Comparison of ENCODE assay signal across 16 cellular contexts in the genomic region with DNA sequence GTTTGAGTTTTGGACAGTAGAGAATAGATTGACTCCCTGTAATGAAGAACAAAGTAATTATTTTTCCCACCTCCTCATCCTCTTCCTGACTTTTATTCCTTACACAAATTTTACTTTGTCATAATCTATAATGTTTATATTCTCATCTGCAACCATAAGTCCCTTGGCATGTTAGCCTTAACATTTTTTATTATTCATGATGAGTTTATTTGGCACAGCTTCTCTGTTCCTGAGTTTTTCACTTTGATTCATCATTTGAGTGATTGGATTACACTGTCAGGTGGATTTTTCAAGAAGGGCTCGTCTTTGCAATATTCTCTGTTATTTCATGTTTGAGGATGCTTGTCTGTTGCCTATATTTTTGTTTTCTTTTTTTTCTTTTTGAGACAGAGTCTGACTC. TPM values are rescaled to one million over a fixed set of nuclear protein-coding genes. Genes with fewer than 3 reads are reported as not detected.
A peak's percentile ranks its signal among the peaks of the same experiment; 100 is the strongest.
DNase-seq lines count a peak whose midpoint lies in the region; ATAC-seq and TF ChIP-seq lines count a peak whose summit lies in the region.
"Had no signal": no experiment of that assay in that cellular context is flagged by ENCODE, and none has a peak within 500 bp of the region (broad histone marks: within the 10 kb centered on the region; RNA-seq: fewer than 3 reads in every experiment).

No MANE protein-coding gene starts in this region.

- no peaks in the 10 kb centered on the region for H3K9me3 Mint-ChIP-seq in stimulated activated effector memory CD8-positive, alpha-beta T cell treated with anti-CD3 and anti-CD28 coated beads, Interleukin-12 subunit alpha, Interleukin-12 subunit beta, amount 100 ng/mL, for 72 hours
- H3K9me3 Mint-ChIP-seq in activated CD8-positive, alpha-beta T cell treated with anti-CD3 and anti-CD28 coated beads for 36 hours: peaks cover 2% of the 10 kb centered on the region
- H3K9me3 Mint-ChIP-seq: H9 had no signal

- H2AFZ ChIP-seq in GM23248: no peak overlapping the region
- no peak overlapping the region for H2AFZ ChIP-seq in PC-3 (ENCODE audit: low read length)

- TF ChIP-seq EP300 in stomach (IDR thresholded peaks at IDR 0.05): no peak

- BruUV-seq in PC-3 (replicated peaks; lab: Mats Ljungman, UMichigan): no TSS peak

- no peak overlapping the region for H3K27ac ChIP-seq in GM23248
- H3K27ac ChIP-seq in PC-3 (ENCODE audit: low read length): no peak overlapping the region
- H3K27ac ChIP-seq in stomach: no peak overlapping the region
- H3K27ac ChIP-seq: BLaER1 treated with 17β-estradiol and CSF1 and Interleukin-3, amounts not matched to agents 10 nM and 100 nM had no signal

- CTCF ChIA-PET in PC-3 (lab: Charles Lee): interaction anchor here (0.6 kb wide), 1 partner anchor 115 kb away, joined by 8 read pairs; no protein-coding TSS in a partner anchor
- CTCF ChIA-PET in activated CD8-positive, alpha-beta T cell treated with anti-CD3 and anti-CD28 coated beads for 36 hours (lab: Charles Lee): no interaction called here

- H3K36me3 ChIP-seq in GM23248 (ENCODE audit: low read depth): no peaks in the 10 kb centered on the region
- no peaks in the 10 kb centered on the region for H3K36me3 ChIP-seq in PC-3 (ENCODE audit: low read depth, low read length)
- H3K36me3 ChIP-seq in stomach: no peaks in the 10 kb centered on the region

- H3K27me3 ChIP-seq in GM23248 (replicated peaks; ENCODE audit: insufficient read depth) (no peaks in the 10 kb centered on the region), PC-3 (ENCODE audit: low read length) (no peaks in the 10 kb centered on the region), stomach (no peaks in the 10 kb centered on the region)
- H3K27me3 ChIP-seq: BLaER1 treated with 17β-estradiol and CSF1 and Interleukin-3, amounts not matched to agents 10 nM and 100 nM had no signal

- no peaks in the 10 kb centered on the region for H3F3A ChIP-seq in GM23248 (ENCODE audit: insufficient read depth)
- no peaks in the 10 kb centered on the region for H3F3A ChIP-seq in PC-3 (ENCODE audit: low read length, unreplicated experiment)

- H3K4me3 Mint-ChIP-seq in stimulated activated effector memory CD8-positive, alpha-beta T cell treated with anti-CD3 and anti-CD28 coated beads, Interleukin-12 subunit alpha, Interleukin-12 subunit beta, amount 100 ng/mL, for 72 hours: no peak overlapping the region
- no peak overlapping the region for H3K4me3 Mint-ChIP-seq in activated CD8-positive, alpha-beta T cell treated with anti-CD3 and anti-CD28 coated beads for 36 hours
- H3K4me3 Mint-ChIP-seq: B cell; CD8-positive, alpha-beta memory T cell; H9 had no signal

- H3K27me3 Mint-ChIP-seq in activated CD8-positive, alpha-beta T cell treated with anti-CD3 and anti-CD28 coated beads for 36 hours: no peaks in the 10 kb centered on the region
- H3K27me3 Mint-ChIP-seq: B cell; CD8-positive, alpha-beta memory T cell had no signal

- H3K36me3 Mint-ChIP-seq in stimulated activated effector memory CD8-positive, alpha-beta T cell treated with anti-CD3 and anti-CD28 coated beads, Interleukin-12 subunit alpha, Interleukin-12 subunit beta, amount 100 ng/mL, for 72 hours: peaks cover 53% of the 10 kb centered on the region
- peaks cover 2% of the 10 kb centered on the region for H3K36me3 Mint-ChIP-seq in activated CD8-positive, alpha-beta T cell treated with anti-CD3 and anti-CD28 coated beads for 36 hours (ENCODE audit: low read depth)

- WGBS in GM23248 (ENCODE audit: low coverage in 1 of 2, low lambda C conversion rate in 2 of 2, missing lambda C conversion rate in 2 of 2), 2 experiments: 67 to 80% methylated on average over 1 of the region's 1 CpG
- 56 to 73% (median 64%) methylated on average over 1 of the region's 1 CpG for WGBS in stomach, 5 donors

- POLR2A ChIA-PET in PC-3 (lab: Charles Lee; ENCODE audit: unreplicated experiment): no interaction called here
- POLR2A ChIA-PET in activated CD8-positive, alpha-beta T cell treated with anti-CD3 and anti-CD28 coated beads for 36 hours (lab: Charles Lee): no interaction called here

- no peaks in the 10 kb centered on the region for H3K9me2 ChIP-seq in GM23248 (ENCODE audit: insufficient read depth)
- H3K9me2 ChIP-seq in PC-3 (replicated peaks; ENCODE audit: low read length): no peaks in the 10 kb centered on the region

- H3K4me2 ChIP-seq in GM23248 (ENCODE audit: unreplicated experiment) (no peak overlapping the region), PC-3 (ENCODE audit: low read length) (no peak overlapping the region)
- H3K4me2 ChIP-seq: BLaER1 treated with 17β-estradiol and CSF1 and Interleukin-3, amounts not matched to agents 10 nM and 100 nM had no signal

- TF ChIP-seq CTCF in PC-3 (conservative IDR thresholded peaks at IDR 0.05; ENCODE audit: low read depth, low read length): no peak
- no peak for TF ChIP-seq CTCF in epithelial cell of esophagus (IDR thresholded peaks at IDR 0.05; ENCODE audit: insufficient read depth, low read depth, low read length, missing control alignments)
- no peak for TF ChIP-seq CTCF in activated CD8-positive, alpha-beta T cell treated with anti-CD3 and anti-CD28 coated beads for 36 hours (IDR thresholded peaks at IDR 0.05)
- no peak for TF ChIP-seq CTCF in stomach (IDR thresholded peaks at IDR 0.05)

- H3K27ac Mint-ChIP-seq in stimulated activated effector memory CD8-positive, alpha-beta T cell treated with anti-CD3 and anti-CD28 coated beads, Interleukin-12 subunit alpha, Interleukin-12 subunit beta, amount 100 ng/mL, for 72 hours: no peak overlapping the region
- H3K27ac Mint-ChIP-seq in activated CD8-positive, alpha-beta T cell treated with anti-CD3 and anti-CD28 coated beads for 36 hours: no peak overlapping the region
- H3K27ac Mint-ChIP-seq: B cell; CD8-positive, alpha-beta memory T cell; H9 had no signal

- H3K9ac ChIP-seq in GM23248: no peak overlapping the region
- H3K9ac ChIP-seq in PC-3 (ENCODE audit: low read length): no peak overlapping the region
- H3K9ac ChIP-seq: BLaER1 treated with 17β-estradiol and CSF1 and Interleukin-3, amounts not matched to agents 10 nM and 100 nM had no signal

- TF ChIP-seq POLR2A in stomach (IDR thresholded peaks at IDR 0.05): no peak

- peaks cover 12% of the 10 kb centered on the region for H3K4me1 ChIP-seq in GM23248 (ENCODE audit: insufficient read depth)
- H3K4me1 ChIP-seq in PC-3 (ENCODE audit: insufficient read depth, low read length): peaks cover 12% of the 10 kb centered on the region; the same call in 1 of the 2 replicates
- H3K4me1 ChIP-seq in stomach: no peaks in the 10 kb centered on the region
- H3K4me1 ChIP-seq: BLaER1 treated with 17β-estradiol and CSF1 and Interleukin-3, amounts not matched to agents 10 nM and 100 nM had no signal

- intact Hi-C loops in PC-3 (cut with micrococcal nuclease) (no loop called here), stomach (cut with DNase I; ENCODE audit: low total_unique reads) (no loop called here)
- intact Hi-C loops in activated CD8-positive, alpha-beta T cell treated with anti-CD3 and anti-CD28 coated beads for 36 hours (cut with micrococcal nuclease): no loop called here

- H3K4me3 ChIP-seq in GM23248 (no peak overlapping the region), PC-3 (ENCODE audit: low read length) (no peak overlapping the region), epithelial cell of esophagus (ENCODE audit: low read length) (no peak overlapping the region), stomach (no peak overlapping the region)
- H3K4me3 ChIP-seq: BLaER1 treated with 17β-estradiol and CSF1 and Interleukin-3, amounts not matched to agents 10 nM and 100 nM had no signal

- H4K20me1 ChIP-seq in GM23248 (ENCODE audit: insufficient read depth) (no peaks in the 10 kb centered on the region), PC-3 (ENCODE audit: low read length) (no peaks in the 10 kb centered on the region)
- H4K20me1 ChIP-seq: BLaER1 treated with 17β-estradiol and CSF1 and Interleukin-3, amounts not matched to agents 10 nM and 100 nM had no signal

- H3K4me1 Mint-ChIP-seq in stimulated activated effector memory CD8-positive, alpha-beta T cell treated with anti-CD3 and anti-CD28 coated beads, Interleukin-12 subunit alpha, Interleukin-12 subunit beta, amount 100 ng/mL, for 72 hours: peaks cover 19% of the 10 kb centered on the region
- H3K4me1 Mint-ChIP-seq in activated CD8-positive, alpha-beta T cell treated with anti-CD3 and anti-CD28 coated beads for 36 hours (ENCODE audit: low read depth): peaks cover 5% of the 10 kb centered on the region
- H3K4me1 Mint-ChIP-seq: B cell, H9 had no signal

- H3K79me2 ChIP-seq in GM23248 (ENCODE audit: insufficient read depth) (no peaks in the 10 kb centered on the region), PC-3 (ENCODE audit: low read length) (no peaks in the 10 kb centered on the region)

- in situ Hi-C loops in GM23248 (cut with MboI): no loop called here

- DNase-seq in ELR (ENCODE audit: low read depth) (peak; percentile 44), GM23248 (peak; percentile 30), PC-3 (peak; percentile 50), epithelial cell of esophagus (ENCODE audit: low read depth) (peak; percentile 13), stomach (no peak), epidermal melanocyte (ENCODE audit: insufficient read length, low spot score) (no peak)
- DNase-seq in stimulated activated effector memory CD8-positive, alpha-beta T cell treated with anti-CD3 and anti-CD28 coated beads, Interleukin-12 subunit alpha, Interleukin-12 subunit beta, amount 100 ng/mL, for 72 hours (ENCODE audit: low spot score in 2 of 2): no peak
- no peak for DNase-seq in activated CD8-positive, alpha-beta T cell treated with anti-CD3 and anti-CD28 coated beads for 36 hours
- DNase-seq: CD8-positive, alpha-beta memory T cell; COR-L47; DMS 273 treated with DMSO at 0.1 percent for 48 hours; GF-D8; H9 had no signal

- peak; percentile 45; the same call in 1 of the 2 replicates for ATAC-seq in PC-3
- no peak for ATAC-seq in stimulated activated effector memory CD8-positive, alpha-beta T cell treated with anti-CD3 and anti-CD28 coated beads, Interleukin-12 subunit alpha, Interleukin-12 subunit beta, amount 100 ng/mL, for 72 hours
- no peak for ATAC-seq in activated CD8-positive, alpha-beta T cell treated with anti-CD3 and anti-CD28 coated beads for 36 hours

- H3K9me3 ChIP-seq in GM23248 (ENCODE audit: low read depth) (no peaks in the 10 kb centered on the region), PC-3 (ENCODE audit: low read length) (no peaks in the 10 kb centered on the region), stomach (peaks cover 0 to 7% (median 0%) of the 10 kb centered on the region in 4 donors)

RNA-seq across cellular contexts. Expression of gene TNFRSF8, which starts 35.7 kb away (rescaled TPM):
- not detected in 2 replicates for total RNA-seq in GM23248 (2014; rRNA removed; shearing (Covaris generic))
- 0.14 and 0.23 TPM in 2 replicates for polyA plus RNA-seq in GM23248 (2016; fragmentation: Nextera tagmentation; extraction: Ambion mirVana)
- 0.12 TPM in 1 of 2 replicates, not detected in the other for total RNA-seq in PC-3 (2014; rRNA removed)
- 1 to 10 TPM; 1.5 to 1.8 TPM for total RNA-seq in activated CD8-positive, alpha-beta T cell treated with anti-CD3 and anti-CD28 coated beads for 36 hours
- total RNA-seq in stomach: under 1 TPM in 3 of 5 donors, not detected in 2; 0.18 to 0.58 (median 0.45) TPM
- 1 to 10 TPM; 1.2 to 2.1 (median 1.5) TPM for polyA plus RNA-seq in stomach
- total RNA-seq: HT-29 had no signal
- polyA plus RNA-seq: CD8-positive, alpha-beta memory T cell had no signal

Comparison
In these comparisons a context has a peak if more than half of its experiments do, and no peak if none do; other contexts are left out.
1. DNase-seq: peak in ELR (single experiment), GM23248 (single experiment), PC-3 (single experiment) and epithelial cell of esophagus (single experiment); none in stimulated activated effector memory CD8-positive, alpha-beta T cell treated with anti-CD3 and anti-CD28 coated beads, Interleukin-12 subunit alpha, Interleukin-12 subunit beta, amount 100 ng/mL, for 72 hours (0 of 2), activated CD8-positive, alpha-beta T cell treated with anti-CD3 and anti-CD28 coated beads for 36 hours (single experiment), stomach (single experiment) and epidermal melanocyte (single experiment).